In genomic region chr11:67389477-67389876, GRCh38 we compare ENCODE assay signal across 8 cellular contexts.
DNase-seq lines count a peak whose midpoint lies in the region; ATAC-seq, FAIRE-seq and TF ChIP-seq lines count a peak whose summit lies in the region.

No MANE protein-coding gene starts in this region.

- peak; percentile 54 for TF ChIP-seq CTCF in D721Med (IDR thresholded peaks at IDR 0.05; ENCODE audit: insufficient read depth, missing control alignments)
- TF ChIP-seq CTCF in LNCAP (IDR thresholded peaks at IDR 0.05), result peak; percentile 43; the same call in 1 of the 2 replicates
- peak; percentile 26 for TF ChIP-seq CTCF in parathyroid adenoma (IDR thresholded peaks at IDR 0.05)

- no peak for FAIRE-seq in D721Med (lab: Jason Lieb, UNC)

- no peak overlapping the region for H3K4me3 ChIP-seq in parathyroid adenoma (ENCODE audit: low read depth, low read length)

- no peaks in the 10 kb centered on the region for H3K27me3 ChIP-seq in parathyroid adenoma (ENCODE audit: control insufficient read depth, insufficient read depth, low read length)

- H3K4me1 ChIP-seq in parathyroid adenoma, result no peaks in the 10 kb centered on the region

- H3K9me3 ChIP-seq in parathyroid adenoma (ENCODE audit: control insufficient read depth, low read length), result no peaks in the 10 kb centered on the region

- no peaks in the 10 kb centered on the region for H3K79me2 ChIP-seq in parathyroid adenoma

- no peak overlapping the region for H2AFZ ChIP-seq in parathyroid adenoma

- DNase-seq in D721Med (ENCODE audit: insufficient read length, low spot score), result no peak
- peak; percentile 39 for DNase-seq in effector CD4-positive, alpha-beta T cell
- no peak for DNase-seq in NCI-H2107 (lab: John Stamatoyannopoulos, UW)

- H3K36me3 ChIP-seq in parathyroid adenoma (ENCODE audit: control insufficient read depth, insufficient read depth, low read length), result no peaks in the 10 kb centered on the region

- no peak overlapping the region for H3K27ac ChIP-seq in parathyroid adenoma

- no peak overlapping the region for H3K4me2 ChIP-seq in parathyroid adenoma (ENCODE audit: low read length)

- ATAC-seq in activated CD4-positive, CD25-positive, alpha-beta regulatory T cell treated with anti-CD3 and anti-CD28 coated beads, Interleukin-2, amount 50 U/mL, for 24 hours, result peak; percentile 42 to 49
- ATAC-seq in GM19035 (IDR thresholded peaks at IDR 0.05; ENCODE audit: unreplicated experiment), result no peak
- no peak for ATAC-seq in GM18858 (IDR thresholded peaks at IDR 0.05; ENCODE audit: unreplicated experiment)

- H3K9ac ChIP-seq in parathyroid adenoma, result no peak overlapping the region

Comparison
In these comparisons a context has a peak if more than half of its experiments do, and no peak if none do; other contexts are left out.
1. ATAC-seq: peak in activated CD4-positive, CD25-positive, alpha-beta regulatory T cell treated with anti-CD3 and anti-CD28 coated beads, Interleukin-2, amount 50 U/mL, for 24 hours (2 of 2); none in GM19035 (single experiment) and GM18858 (single experiment).
2. Peak in every context shown above with its lines, with median percentiles within 50 percentile points of each other: CTCF ChIP-seq.